Comparison of ENCODE assay signal across 1 cellular context in the genomic region with DNA sequence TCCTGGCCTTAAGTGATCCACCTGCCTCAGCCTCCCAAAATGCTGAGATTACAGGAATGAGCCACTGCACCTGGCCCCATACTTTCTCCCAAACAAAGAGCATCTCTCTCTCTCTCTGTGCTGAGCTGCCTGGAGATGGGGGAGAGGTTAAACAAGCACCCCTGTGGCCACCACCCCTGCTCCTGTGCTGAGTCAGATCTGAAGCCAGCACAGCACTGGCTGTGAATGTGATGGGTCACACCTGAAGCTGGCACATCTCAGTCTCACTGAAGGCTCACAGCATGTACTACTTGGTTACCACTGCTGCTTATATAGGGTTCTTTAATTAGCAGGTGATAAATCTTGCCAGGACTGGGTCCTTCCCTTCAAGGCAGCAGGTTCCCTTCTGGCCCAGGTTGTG.
TF ChIP-seq lines count a peak whose summit lies in the region.

No MANE protein-coding gene starts in this region.

TF ChIP-seq in HCT116, 20 proteins besides CTCF, POLR2A, EP300 and RAD21:
- TF ChIP-seq EZH2 (IDR thresholded peaks at IDR 0.05) (no peak), MAX (IDR thresholded peaks at IDR 0.05) (no peak)
TF ChIP-seq in HCT116: peak in this region for 0.
